ENCODE assay signal across 35 cellular contexts in the genomic region with DNA sequence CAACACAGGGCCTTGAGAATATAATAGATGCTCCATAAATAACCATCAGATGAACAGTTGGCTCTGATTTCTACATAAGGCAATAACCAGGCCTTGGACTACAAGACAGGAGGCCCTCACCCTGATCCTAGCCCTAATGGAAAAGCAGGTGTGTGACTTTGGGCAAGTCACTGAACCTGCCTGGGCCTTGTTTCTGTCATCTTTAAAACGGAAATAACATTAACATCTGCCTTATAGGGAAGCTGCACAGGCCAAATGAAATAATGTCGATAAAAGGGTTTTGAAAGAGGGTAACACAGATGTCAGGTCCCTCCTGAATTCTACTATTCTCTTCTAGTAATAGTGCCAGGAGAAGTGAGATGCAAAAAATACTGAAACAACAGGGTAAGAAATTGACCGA. TPM values are rescaled to one million over a fixed set of nuclear protein-coding genes. Genes with fewer than 3 reads are reported as not detected.
DNase-seq lines count a peak whose midpoint lies in the region; ATAC-seq, FAIRE-seq and TF ChIP-seq lines count a peak whose summit lies in the region.
"Had no signal": no experiment of that assay in that cellular context is flagged by ENCODE, and none has a peak within 500 bp of the region (broad histone marks: within the 10 kb centered on the region; RNA-seq: fewer than 3 reads in every experiment).

No MANE protein-coding gene starts in this region.

- H3K9me2 ChIP-seq in DOHH2 (replicated peaks; ENCODE audit: control insufficient read depth, low read length) (no peaks in the 10 kb centered on the region), SU-DHL-6 (replicated peaks; ENCODE audit: insufficient read depth, low read length) (no peaks in the 10 kb centered on the region)
- H3K9me2 ChIP-seq: SK-N-SH had no signal

- no peak overlapping the region for H2AFZ ChIP-seq in SU-DHL-6 (ENCODE audit: low read depth, low read length, severe bottlenecking)

- H3K27ac ChIP-seq in DOHH2 (ENCODE audit: low read depth, low read length) (peak overlapping the region; percentile 97), SU-DHL-6 (ENCODE audit: low read depth, low read length) (peak overlapping the region; percentile 98)
- H3K27ac ChIP-seq: brain microvascular endothelial cell, esophagus muscularis mucosa, prostate gland, upper lobe of right lung had no signal

- H3K4me3 Mint-ChIP-seq in nephron progenitor cell = no peak overlapping the region
- H3K4me3 Mint-ChIP-seq: activated CD8-positive, alpha-beta T cell treated with anti-CD3 and anti-CD28 coated beads for 36 hours; T-helper 2 cell treated with Interferon-gamma antibody and Interleukin-4, amounts not matched to agents 5 μg/mL and 100 μg/mL, for 36 hours had no signal

- DNase-seq in GM12891 (ENCODE audit: insufficient read length, low spot score) (no peak), nephron progenitor cell (no peak), SKM-1 treated with dmso at 0.1 percent for 144 hours (lab: John Stamatoyannopoulos, UW; ENCODE audit: unreplicated experiment) (no peak), hypothalamus (lab: John Stamatoyannopoulos, UW) (no peak), hepatic stellate cell (ENCODE audit: low spot score) (no peak)
- DNase-seq: activated CD8-positive, alpha-beta T cell treated with anti-CD3 and anti-CD28 coated beads for 36 hours; activated naive CD4-positive, alpha-beta T cell treated with anti-CD3 and anti-CD28 coated beads, Interleukin-2, amount 50 U/mL, for 16 hours; amygdala; brain microvascular endothelial cell; C1 segment of cervical spinal cord; Caco-2; cerebellar nuclear complex; foreskin fibroblast; GDM1; Kasumi-1; kidney; left ventricle myocardium superior; MV-4-11; NCI-H446; NCI-H82; occipital lobe; SK-N-SH; stimulated activated CD4-positive, alpha-beta T cell treated with anti-CD3 and anti-CD28 coated beads, Interleukin-4, amount 100 ng/mL, for 1 hour; substantia nigra; upper lobe of right lung had no signal

- peaks cover 94% of the 10 kb centered on the region for H3K4me1 ChIP-seq in DOHH2 (ENCODE audit: control insufficient read depth, low read length)
- H3K4me1 ChIP-seq: Caco-2, esophagus muscularis mucosa, HAP-1, prostate gland, upper lobe of right lung had no signal

- H3K9me3 ChIP-seq in DOHH2 (ENCODE audit: control insufficient read depth, insufficient read depth, low read length) (no peaks in the 10 kb centered on the region), SU-DHL-6 (ENCODE audit: insufficient read depth, low read length) (no peaks in the 10 kb centered on the region)
- H3K9me3 ChIP-seq: Caco-2, esophagus muscularis mucosa, HAP-1, prostate gland, SK-N-SH, upper lobe of right lung had no signal

- no peak for ATAC-seq in HG02571 (IDR thresholded peaks at IDR 0.05; ENCODE audit: unreplicated experiment)
- ATAC-seq: activated CD8-positive, alpha-beta T cell treated with anti-CD3 and anti-CD28 coated beads for 36 hours; left ventricle myocardium superior; sciatic nerve had no signal

- H4K20me1 ChIP-seq in DOHH2 (ENCODE audit: control insufficient read depth, insufficient read depth, low read depth, low read length) = peaks cover 12% of the 10 kb centered on the region
- peaks cover 11% of the 10 kb centered on the region; the same call in 1 of the 2 replicates for H4K20me1 ChIP-seq in SU-DHL-6 (ENCODE audit: low read depth, low read length)

- peak overlapping the region; percentile 93 for H3K4me2 ChIP-seq in DOHH2 (ENCODE audit: low read length)
- H3K4me2 ChIP-seq in SU-DHL-6 (ENCODE audit: low read depth, low read length, poor library complexity, severe bottlenecking) = peak overlapping the region; percentile 94
- H3K4me2 ChIP-seq: SK-N-SH had no signal

- H3K27me3 ChIP-seq in DOHH2 (ENCODE audit: control insufficient read depth, low read length) (no peaks in the 10 kb centered on the region), SU-DHL-6 (ENCODE audit: low read length) (no peaks in the 10 kb centered on the region)
- H3K27me3 ChIP-seq: brain microvascular endothelial cell, esophagus muscularis mucosa, upper lobe of right lung had no signal

- no peak for TF ChIP-seq CTCF in DOHH2 (IDR thresholded peaks at IDR 0.05; ENCODE audit: low read depth, low read length, poor library complexity, severe bottlenecking)
- TF ChIP-seq CTCF in SU-DHL-6 (IDR thresholded peaks at IDR 0.05; ENCODE audit: insufficient read depth, low read length, poor library complexity, severe bottlenecking) = no peak
- TF ChIP-seq CTCF in nephron progenitor cell (IDR thresholded peaks at IDR 0.05) = no peak

- H3K27ac Mint-ChIP-seq in nephron progenitor cell = peak overlapping the region; percentile 24
- H3K27ac Mint-ChIP-seq: activated CD8-positive, alpha-beta T cell treated with anti-CD3 and anti-CD28 coated beads for 36 hours; activated T-helper 2 cell treated with anti-CD3 and anti-CD28 coated beads, Interferon-gamma antibody, Interleukin-2, Interleukin-4, amounts not matched to agents 10 μg/mL and 5 μg/mL and 100 μg/mL, durations not matched to agents 14 hours and 24 hours and 36 hours; T-helper 2 cell treated with Interferon-gamma antibody and Interleukin-4, amounts not matched to agents 5 μg/mL and 100 μg/mL, for 36 hours had no signal

- H3K36me3 ChIP-seq in DOHH2 (ENCODE audit: control insufficient read depth, low read length) = peaks cover 79% of the 10 kb centered on the region
- 0 out of 2 replicates have a peak, but pooled peaks cover 5% of the 10 kb centered on the region for H3K36me3 ChIP-seq in SU-DHL-6 (ENCODE audit: low read length)
- H3K36me3 ChIP-seq: brain microvascular endothelial cell, esophagus muscularis mucosa, HAP-1, prostate gland, upper lobe of right lung had no signal

- peaks cover 31% of the 10 kb centered on the region for H3K4me1 Mint-ChIP-seq in nephron progenitor cell

- H3K79me2 ChIP-seq in DOHH2 (ENCODE audit: control insufficient read depth, low read length) (peaks cover 98% of the 10 kb centered on the region), SU-DHL-6 (ENCODE audit: insufficient read depth, low read length) (peaks cover 90% of the 10 kb centered on the region)

- FAIRE-seq in GM12891 (lab: Jason Lieb, UNC) = no peak
- FAIRE-seq: endometrium, kidney had no signal

- H3K9me3 Mint-ChIP-seq in nephron progenitor cell = no peaks in the 10 kb centered on the region
- H3K9me3 Mint-ChIP-seq: activated CD8-positive, alpha-beta T cell treated with anti-CD3 and anti-CD28 coated beads for 36 hours; activated T-helper 2 cell treated with anti-CD3 and anti-CD28 coated beads, Interferon-gamma antibody, Interleukin-2, Interleukin-4, amounts not matched to agents 10 μg/mL and 5 μg/mL and 100 μg/mL, durations not matched to agents 14 hours and 24 hours and 36 hours; T-helper 2 cell treated with Interferon-gamma antibody and Interleukin-4, amounts not matched to agents 5 μg/mL and 100 μg/mL, for 36 hours had no signal

- H3F3A ChIP-seq in DOHH2 (ENCODE audit: control insufficient read depth, insufficient read depth) = peaks cover 46% of the 10 kb centered on the region
- peaks cover 79% of the 10 kb centered on the region for H3F3A ChIP-seq in SU-DHL-6 (ENCODE audit: insufficient read depth)

- H3K27me3 Mint-ChIP-seq in nephron progenitor cell (ENCODE audit: low read depth, poor library complexity) = no peaks in the 10 kb centered on the region
- H3K27me3 Mint-ChIP-seq: activated CD8-positive, alpha-beta T cell treated with anti-CD3 and anti-CD28 coated beads for 36 hours had no signal

- H3K4me3 ChIP-seq in DOHH2 (ENCODE audit: low read length) (peak overlapping the region; percentile 82), SU-DHL-6 (ENCODE audit: insufficient read depth, low read length, poor library complexity, severe bottlenecking) (peak overlapping the region; percentile 76)
- H3K4me3 ChIP-seq: esophagus muscularis mucosa, HAP-1, prostate gland, upper lobe of right lung had no signal

- H3K9ac ChIP-seq in SU-DHL-6 (ENCODE audit: low read length) = peak overlapping the region; percentile 84
- H3K9ac ChIP-seq: SK-N-SH had no signal

- TF ChIP-seq POLR2A in GM12891 (IDR thresholded peaks at IDR 0.05; ENCODE audit: low read depth, low read length) = peak; percentile 16; the same call in 1 of the 2 replicates

- no peaks in the 10 kb centered on the region for H3K36me3 Mint-ChIP-seq in nephron progenitor cell (ENCODE audit: low read depth)

TF ChIP-seq in GM12891, 5 proteins besides CTCF, POLR2A, EP300 and RAD21:
- TF ChIP-seq PAX5 (IDR thresholded peaks at IDR 0.05; ENCODE audit: insufficient read depth, low read length, severe bottlenecking) (no peak), POU2F2 (IDR thresholded peaks at IDR 0.05; ENCODE audit: low read depth, low read length) (no peak), POLR2AphosphoS5 (IDR thresholded peaks at IDR 0.05; ENCODE audit: low read depth, low read length) (no peak), SPI1 (IDR thresholded peaks at IDR 0.05; ENCODE audit: low read depth, low read length) (no peak), TAF1 (IDR thresholded peaks at IDR 0.05; ENCODE audit: low read depth, low read length) (no peak)

RNA-seq across cellular contexts. Expression of a gene that starts 20.7 kb away (rescaled TPM):
- 73.5 TPM for polyA plus RNA-seq in GM12891 (2012; ENCODE audit: low read depth, missing spikeins)
